29 cellular contexts compared by ENCODE assay signal in the genomic region with DNA sequence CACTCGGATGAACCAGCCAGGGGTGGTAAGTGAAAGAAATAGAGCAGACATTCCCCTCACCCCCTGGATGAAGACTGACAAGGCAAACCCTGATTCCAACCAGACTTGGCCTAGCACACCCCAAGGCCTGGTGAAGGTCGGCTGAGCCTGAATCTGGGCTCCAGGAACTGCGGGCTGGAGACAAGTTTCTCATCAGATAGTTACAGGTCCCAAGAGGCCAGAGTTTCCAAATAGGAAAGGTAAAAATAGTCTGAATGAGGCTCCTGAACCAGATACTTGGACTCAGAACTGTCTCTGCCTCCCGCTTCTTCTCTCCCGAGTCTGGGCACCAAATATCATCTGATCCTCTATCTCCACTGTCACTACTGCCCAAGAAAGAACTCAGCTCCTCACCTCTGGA. TPM values are rescaled to one million over a fixed set of nuclear protein-coding genes. Genes with fewer than 3 reads are reported as not detected.
A peak's percentile ranks its signal among the peaks of the same experiment; 100 is the strongest.
DNase-seq lines count a peak whose midpoint lies in the region; ATAC-seq and TF ChIP-seq lines count a peak whose summit lies in the region.
"Had no signal": no experiment of that assay in that cellular context is flagged by ENCODE, and none has a peak within 500 bp of the region (broad histone marks: within the 10 kb centered on the region; RNA-seq: fewer than 3 reads in every experiment).

No MANE protein-coding gene starts in this region.

- no peaks in the 10 kb centered on the region for H3K9me2 ChIP-seq in PC-9 (ENCODE audit: insufficient read depth)

- H4K5ac ChIP-seq in IMR-90 (ENCODE audit: low read depth, low read length), result no peak overlapping the region

- no peak overlapping the region for H2AFZ ChIP-seq in IMR-90 (replicated peaks; ENCODE audit: low read length, poor library complexity)
- H2AFZ ChIP-seq in PC-9, result no peak overlapping the region
- H2AFZ ChIP-seq: GM23248 had no signal

- dilution Hi-C loops in IMR-90 (cut with HindIII; ENCODE audit: low sequenced_read_pairs, unreplicated experiment), result no loop called here

- H2BK120ac ChIP-seq in IMR-90 (ENCODE audit: low read depth, low read length), result no peak overlapping the region

- H2BK15ac ChIP-seq in IMR-90 (ENCODE audit: low read depth, low read length), result no peak overlapping the region

- intact Hi-C loops in IMR-90 (cut with micrococcal nuclease) (no loop called here), psoas muscle (cut with DNase I) (no loop called here), PC-9 (cut with micrococcal nuclease; ENCODE audit: unreplicated experiment) (no loop called here)

- DNase-seq in NCI-H2171 treated with DMSO at 0.1 percent for 48 hours (lab: John Stamatoyannopoulos, UW) (peak; percentile 22), NCI-H2171 (lab: John Stamatoyannopoulos, UW) (no peak), IMR-90 (no peak), psoas muscle (no peak), glomerular visceral epithelial cell (ENCODE audit: extremely low spot score) (no peak), PC-9 (no peak)
- DNase-seq in stimulated activated CD4-positive, alpha-beta T cell treated with anti-CD3 and anti-CD28 coated beads, Interleukin-15, amount 100 ng/mL, for 24 hours, result no peak
- DNase-seq: ACHN; C1 segment of cervical spinal cord; CD8-positive, alpha-beta T cell; DMS153; GM23248; H9; KBM-7; MM.1S; NCI-H1092; NCI-H1436; NCI-H1930; NCI-H226; NCI-H510A treated with DMSO at 0.1 percent for 48 hours; NCI-H774; Peyer's patch had no signal

- H3K27me3 ChIP-seq in IMR-90 (ENCODE audit: control insufficient read depth, insufficient read depth, low read length), result no peaks in the 10 kb centered on the region
- no peaks in the 10 kb centered on the region for H3K27me3 ChIP-seq in psoas muscle (ENCODE audit: insufficient read depth in 3 of 3, low read length in 2 of 3)
- no peaks in the 10 kb centered on the region for H3K27me3 ChIP-seq in PC-9 (ENCODE audit: insufficient read depth, low read depth)
- H3K27me3 ChIP-seq: Peyer's patch had no signal

- H3K4me1 ChIP-seq in IMR-90 (ENCODE audit: control insufficient read depth, insufficient read depth, low read length) (no peaks in the 10 kb centered on the region), mesodermal cell (ENCODE audit: control insufficient read depth, insufficient read depth, low read length, poor library complexity, severe bottlenecking) (no peaks in the 10 kb centered on the region), psoas muscle (peaks cover 42% of the 10 kb centered on the region), PC-9 (replicated peaks; ENCODE audit: insufficient read depth) (peaks cover 13% of the 10 kb centered on the region)
- H3K4me1 ChIP-seq: Peyer's patch had no signal

- H3K23ac ChIP-seq in IMR-90 (ENCODE audit: low read depth, low read length), result peak overlapping the region; percentile 43; the same call in 1 of the 2 replicates

- H3K56ac ChIP-seq in IMR-90 (ENCODE audit: extremely low read depth, insufficient read depth, low read length), result no peak overlapping the region

- peaks cover 19% of the 10 kb centered on the region; the same call in 1 of the 2 replicates for H3F3A ChIP-seq in PC-9 (ENCODE audit: insufficient read depth, low read depth)

- H2AK9ac ChIP-seq in IMR-90 (replicated peaks; ENCODE audit: low read depth, low read length, poor library complexity), result no peak overlapping the region

- no peak for TF ChIP-seq POLR2A in IMR-90 (IDR thresholded peaks at IDR 0.05; ENCODE audit: low read depth, low read length)

- no peak overlapping the region for H4K8ac ChIP-seq in IMR-90 (ENCODE audit: low read depth in 2 of 2, low read length in 2 of 2)

- TF ChIP-seq CTCF in IMR-90 (conservative IDR thresholded peaks at IDR 0.05; ENCODE audit: low read depth, low read length) (no peak), psoas muscle (IDR thresholded peaks at IDR 0.05) (no peak), PC-9 (conservative IDR thresholded peaks at IDR 0.05) (no peak)

- H2BK5ac ChIP-seq in IMR-90 (ENCODE audit: low read depth, low read length, poor library complexity, severe bottlenecking), result no peak overlapping the region

- H3K4me3 ChIP-seq in IMR-90 (ENCODE audit: insufficient read depth, low read depth, low read length) (no peak overlapping the region), mesodermal cell (ENCODE audit: extremely low read depth, insufficient read depth, low read length, poor library complexity, severe bottlenecking) (no peak overlapping the region), psoas muscle (no peak overlapping the region), PC-9 (no peak overlapping the region)
- H3K4me3 ChIP-seq: GM23248, Peyer's patch had no signal

- H3K18ac ChIP-seq in IMR-90 (ENCODE audit: low read depth, low read length), result no peak overlapping the region

- no peak overlapping the region for H3K9ac ChIP-seq in IMR-90 (ENCODE audit: low read depth, low read length)
- H3K9ac ChIP-seq: GM23248 had no signal

- WGBS in IMR-90 (ENCODE audit: extremely low coverage in 2 of 2, insufficient read length in 1 of 2), 2 experiments, result no CpG with 5 or more reads among the region's 5 CpGs
- WGBS in mesodermal cell (ENCODE audit: insufficient coverage in 2 of 2), 2 experiments, result 83 to 97% methylated on average over 3 to 4 of the region's 5 CpGs
- WGBS in psoas muscle, 3 donors, result 16 to 36% (median 19%) methylated on average over 5 of the region's 5 CpGs

- no peak overlapping the region for H4K91ac ChIP-seq in IMR-90 (ENCODE audit: insufficient read depth, low read depth, low read length)

- H3K36me3 ChIP-seq in IMR-90 (ENCODE audit: control insufficient read depth, insufficient read depth, low read length) (0 out of 2 replicates have a peak, but pooled peaks cover 2% of the 10 kb centered on the region), mesodermal cell (ENCODE audit: control insufficient read depth, insufficient read depth, low read length) (no peaks in the 10 kb centered on the region), psoas muscle (ENCODE audit: insufficient read depth in 1 of 2, low read depth in 1 of 2) (no peaks in the 10 kb centered on the region), PC-9 (ENCODE audit: low read depth) (no peaks in the 10 kb centered on the region)
- H3K36me3 ChIP-seq: Peyer's patch had no signal

- H3K79me1 ChIP-seq in IMR-90 (ENCODE audit: low read depth in 1 of 2, low read length in 2 of 2), result peaks cover 3 to 11% of the 10 kb centered on the region in 2 experiments

- H3K9me3 ChIP-seq in IMR-90 (ENCODE audit: control insufficient read depth, insufficient read depth, low read length), result no peaks in the 10 kb centered on the region
- no peaks in the 10 kb centered on the region for H3K9me3 ChIP-seq in mesodermal cell (ENCODE audit: control insufficient read depth, low read length)
- H3K9me3 ChIP-seq in psoas muscle, result no peaks in the 10 kb centered on the region
- H3K9me3 ChIP-seq in PC-9 (ENCODE audit: insufficient read depth, low read depth), result no peaks in the 10 kb centered on the region
- H3K9me3 ChIP-seq: Peyer's patch had no signal

- H2BK20ac ChIP-seq in IMR-90 (ENCODE audit: low read depth, low read length), result no peak overlapping the region

- H3K14ac ChIP-seq in IMR-90 (replicated peaks; ENCODE audit: low read depth, low read length), result no peak overlapping the region

- TF ChIP-seq RAD21 in IMR-90 (IDR thresholded peaks at IDR 0.05; ENCODE audit: low read length), result no peak

- BruUV-seq in IMR-90 (replicated peaks; lab: Mats Ljungman, UMichigan) (no TSS peak), PC-9 (replicated peaks; lab: Mats Ljungman, UMichigan) (no TSS peak)

- H3K4me2 ChIP-seq in IMR-90 (ENCODE audit: low read depth, low read length) (no peak overlapping the region), PC-9 (no peak overlapping the region)

- CTCF ChIA-PET in IMR-90 (lab: Yijun Ruan, JAX), result no interaction called here
- CTCF ChIA-PET in PC-9 (lab: Charles Lee), result no interaction called here

- H3K9me1 ChIP-seq in IMR-90 (ENCODE audit: insufficient read depth, low read length), result no peaks in the 10 kb centered on the region

- POLR2A ChIA-PET in IMR-90 (lab: Charles Lee; ENCODE audit: unreplicated experiment), result no interaction called here
- POLR2A ChIA-PET in PC-9 (lab: Charles Lee; ENCODE audit: unreplicated experiment), result no interaction called here

- 0 out of 2 replicates have a peak, but pooled peaks cover 3% of the 10 kb centered on the region for H3K79me2 ChIP-seq in PC-9 (ENCODE audit: low read depth)

- H4K20me1 ChIP-seq in IMR-90 (ENCODE audit: insufficient read depth, low read length) (no peaks in the 10 kb centered on the region; the same call in 1 of the 2 replicates), PC-9 (ENCODE audit: insufficient read depth) (no peaks in the 10 kb centered on the region)

- no peak overlapping the region for H3K4ac ChIP-seq in IMR-90 (ENCODE audit: low read depth, low read length)

- in situ Hi-C loops in IMR-90 (cut with MboI; ENCODE audit: low sequenced_read_pairs), result no loop called here

- H2AK5ac ChIP-seq in IMR-90 (ENCODE audit: low read depth, low read length), result no peak overlapping the region

- ATAC-seq in IMR-90 (ENCODE audit: low read depth) (no peak), psoas muscle (peak; percentile 31 to 70 (median 44))
- ATAC-seq: CD8-positive, alpha-beta T cell; HepG2; Right ventricle myocardium inferior had no signal

- H3K27ac ChIP-seq in IMR-90 (ENCODE audit: insufficient read depth, low read length) (no peak overlapping the region), mesodermal cell (ENCODE audit: low read depth, low read length, severe bottlenecking) (peak overlapping the region; percentile 5), psoas muscle (peak overlapping the region; percentile 72), PC-9 (no peak overlapping the region)
- H3K27ac ChIP-seq: 22Rv1, GM23248, HL-60, Peyer's patch had no signal

RNA-seq across cellular contexts. Expression of gene ZMAT5, which starts 7.8 kb away (rescaled TPM):
- 16.1 and 21.7 TPM in 2 replicates for total RNA-seq in IMR-90 (2012; rRNA removed)
- 31.8 and 33.7 TPM in 2 replicates for polyA plus RNA-seq in IMR-90 (2012; rRNA removed)
- 27.5 and 37.0 TPM in 2 replicates for polyA plus RNA-seq in IMR-90 (2012; cell fraction: cytosol; rRNA removed)
- 14.7 and 18.7 TPM in 2 replicates for polyA plus RNA-seq in IMR-90 (2012; cell fraction: nucleus; rRNA removed; ENCODE audit: low replicate concordance)
- 22.1 TPM for polyA plus RNA-seq in mesodermal cell (2013, experiment 1 of 2)
- polyA plus RNA-seq in mesodermal cell (2013, experiment 2 of 2), result 20.8 TPM
- total RNA-seq in psoas muscle, result 10 to 100 TPM; 12.1 to 32.0 (median 21.8) TPM
- polyA plus RNA-seq in psoas muscle, result 10 to 100 TPM; 27.6 to 46.1 (median 38.0) TPM
- 14.2 and 15.5 TPM in 2 replicates for total RNA-seq in PC-9 (2021)

RNA-seq across cellular contexts. Expression of gene UQCR10, which starts 8.2 kb away (rescaled TPM):
- total RNA-seq in IMR-90 (2012; rRNA removed) (103 and 131 TPM in 2 replicates), psoas muscle (100 to 1,000 TPM; 247 to 422 (median 337) TPM), PC-9 (2021) (85.4 and 103 TPM in 2 replicates)
- polyA plus RNA-seq in IMR-90 (2012; rRNA removed) (260 and 285 TPM in 2 replicates), psoas muscle (100 to 1,000 TPM; 411 to 533 (median 483) TPM)
- polyA plus RNA-seq in IMR-90 (2012; cell fraction: cytosol; rRNA removed), result 186 and 231 TPM in 2 replicates
- polyA plus RNA-seq in IMR-90 (2012; cell fraction: nucleus; rRNA removed; ENCODE audit: low replicate concordance), result 43.0 and 59.7 TPM in 2 replicates
- 123 TPM for polyA plus RNA-seq in mesodermal cell (2013, experiment 1 of 2)
- polyA plus RNA-seq in mesodermal cell (2013, experiment 2 of 2), result 117 TPM

RNA-seq across cellular contexts. Expression of gene CABP7, which starts 39.2 kb away (rescaled TPM):
- under 0.01 TPM in 2 replicates for total RNA-seq in IMR-90 (2012; rRNA removed)
- 0.03 and 0.06 TPM in 2 replicates for polyA plus RNA-seq in IMR-90 (2012; rRNA removed)
- polyA plus RNA-seq in IMR-90 (2012; cell fraction: cytosol; rRNA removed), result 0.07 and 0.11 TPM in 2 replicates
- 0.05 TPM in 2 replicates for polyA plus RNA-seq in IMR-90 (2012; cell fraction: nucleus; rRNA removed; ENCODE audit: low replicate concordance)
- polyA plus RNA-seq in mesodermal cell (2013, experiment 1 of 2), result 0.59 TPM
- 0.40 TPM for polyA plus RNA-seq in mesodermal cell (2013, experiment 2 of 2)
- total RNA-seq in psoas muscle, result not detected
- under 1 TPM; 0.03 to 0.07 (median 0.04) TPM for polyA plus RNA-seq in psoas muscle
- total RNA-seq in PC-9 (2021), result 0.11 TPM in 1 of 2 replicates, not detected in the other
- total RNA-seq: GM23248, HepG2, HT-29, Right ventricle myocardium inferior, SK-MEL-5 had no signal

Comparison
In these comparisons a context has a peak if more than half of its experiments do, and no peak if none do; other contexts are left out.
1. H3K27ac ChIP-seq: peak in mesodermal cell (single experiment) and psoas muscle (single experiment); none in IMR-90 (single experiment) and PC-9 (single experiment).